Comparison of ENCODE assay signal across 18 cellular contexts in genomic region chr3:127539366-127540060, GRCh38. TPM values are rescaled to one million over a fixed set of nuclear protein-coding genes. Genes with fewer than 3 reads are reported as not detected.
DNase-seq lines count a peak whose midpoint lies in the region; ATAC-seq, FAIRE-seq and TF ChIP-seq lines count a peak whose summit lies in the region.
"Had no signal": no experiment of that assay in that cellular context is flagged by ENCODE, and none has a peak within 500 bp of the region (broad histone marks: within the 10 kb centered on the region; RNA-seq: fewer than 3 reads in every experiment).

No MANE protein-coding gene starts in this region.

- no peak for TF ChIP-seq RAD21 in H1 (IDR thresholded peaks at IDR 0.05 in 1 of 2, conservative IDR thresholded peaks at IDR 0.05 in 1 of 2; ENCODE audit: low read depth in 2 of 2, low read length in 2 of 2)

- H3K36me3 Mint-ChIP-seq in activated CD8-positive, alpha-beta T cell treated with anti-CD3 and anti-CD28 coated beads for 36 hours (ENCODE audit: low read depth), result no peaks in the 10 kb centered on the region
- no peaks in the 10 kb centered on the region for H3K36me3 Mint-ChIP-seq in naive thymus-derived CD4-positive, alpha-beta T cell

- no peak for FAIRE-seq in H1 (lab: Jason Lieb, UNC)
- FAIRE-seq: A204.1, D721Med, GM12891, GM19239 had no signal

- H2BK5ac ChIP-seq in H1 (ENCODE audit: low read depth, low read length), result no peak overlapping the region

- no peak for ATAC-seq in activated CD8-positive, alpha-beta T cell treated with anti-CD3 and anti-CD28 coated beads for 36 hours
- ATAC-seq in naive thymus-derived CD4-positive, alpha-beta T cell, result no peak
- ATAC-seq: GM23338, HCT116 had no signal

- no peak overlapping the region for H3K4ac ChIP-seq in H1 (replicated peaks; ENCODE audit: insufficient read length, low read depth, low read length)

- H2AFZ ChIP-seq in H1 (ENCODE audit: low read length), result no peak overlapping the region
- H2AFZ ChIP-seq: GM23338 had no signal

- H2AK5ac ChIP-seq in H1 (ENCODE audit: low read depth, low read length), result no peak overlapping the region

- H3K23ac ChIP-seq in H1 (ENCODE audit: insufficient read length), result no peak overlapping the region

- CTCF ChIA-PET in HEK293 (lab: Yijun Ruan, JAX) (interaction anchor here (0.7 kb wide), 1 partner anchor 172 kb away, joined by 4 read pairs; no protein-coding TSS in a partner anchor), H1 (lab: Charles Lee; ENCODE audit: partially characterized antibody) (interaction anchor here (0.8 to 5.4 kb wide), 5 partner anchors 8 to 66 kb away, joined by 3 to 33 read pairs (median 4); no protein-coding TSS in a partner anchor)
- CTCF ChIA-PET in activated CD8-positive, alpha-beta T cell treated with anti-CD3 and anti-CD28 coated beads for 36 hours (lab: Charles Lee), result interaction anchor here (0.8 to 4.7 kb wide), 2 partner anchors 8 to 9 kb away, joined by 3 to 27 read pairs; no protein-coding TSS in a partner anchor
- CTCF ChIA-PET in naive thymus-derived CD4-positive, alpha-beta T cell (lab: Charles Lee), result no interaction called here

- TF ChIP-seq POLR2A in H1 (IDR thresholded peaks at IDR 0.05; ENCODE audit: control extremely low read depth in 1 of 2, low read depth in 2 of 2, low read length in 2 of 2), result no peak

- H3K9me3 Mint-ChIP-seq in activated CD8-positive, alpha-beta T cell treated with anti-CD3 and anti-CD28 coated beads for 36 hours, result no peaks in the 10 kb centered on the region
- no peaks in the 10 kb centered on the region for H3K9me3 Mint-ChIP-seq in naive thymus-derived CD4-positive, alpha-beta T cell
- H3K9me3 Mint-ChIP-seq: CD4-positive, alpha-beta T cell; GM23338 had no signal

- H3K27ac ChIP-seq in BLaER1 (no peak overlapping the region), HEK293 (ENCODE audit: extremely low read depth, low read depth, low read length) (no peak overlapping the region), H1 (ENCODE audit: low read depth, low read length) (no peak overlapping the region)
- no peak overlapping the region for H3K27ac ChIP-seq in naive thymus-derived CD4-positive, alpha-beta T cell (ENCODE audit: low read depth, low read length)
- H3K27ac ChIP-seq: C4-2B had no signal

- no peaks in the 10 kb centered on the region for H3K79me2 ChIP-seq in H1 (ENCODE audit: control insufficient read depth in 1 of 2, insufficient read depth in 2 of 2, low read length in 2 of 2)

- no peak for TF ChIP-seq EP300 in H1 (IDR thresholded peaks at IDR 0.05; ENCODE audit: borderline replicate concordance in 1 of 2, low read depth in 2 of 2, low read length in 2 of 2)

- no peak overlapping the region for H3K9ac ChIP-seq in BLaER1
- H3K9ac ChIP-seq in H1 (replicated peaks in 1 of 4; ENCODE audit: extremely low read depth in 1 of 4, low read depth in 3 of 4, low read length in 3 of 4), result no peak overlapping the region

- no peak overlapping the region for H2BK120ac ChIP-seq in H1 (replicated peaks; ENCODE audit: low read depth, low read length)

- H3K4me1 ChIP-seq in BLaER1, result peaks cover 62% of the 10 kb centered on the region
- H3K4me1 ChIP-seq in HEK293 (ENCODE audit: control insufficient read depth, insufficient read depth, low read length), result no peaks in the 10 kb centered on the region
- H3K4me1 ChIP-seq in H1 (replicated peaks in 1 of 4; ENCODE audit: control insufficient read depth in 3 of 4, insufficient read depth in 4 of 4, low read length in 3 of 4), result peaks cover 0 to 18% (median 10%) of the 10 kb centered on the region in 4 experiments; a peak in 6 of 7 replicates
- H3K4me1 ChIP-seq in naive thymus-derived CD4-positive, alpha-beta T cell (ENCODE audit: control insufficient read depth in 2 of 2, insufficient read depth in 2 of 2, low read length in 2 of 2), result no peaks in the 10 kb centered on the region

- POLR2A ChIA-PET in HEK293 (lab: Yijun Ruan, JAX) (no interaction called here), H1 (lab: Charles Lee; ENCODE audit: partially characterized antibody) (no interaction called here)
- POLR2A ChIA-PET in activated CD8-positive, alpha-beta T cell treated with anti-CD3 and anti-CD28 coated beads for 36 hours (lab: Charles Lee), result interaction anchor here (0.6 kb wide), 1 partner anchor 967 kb away, joined by 3 read pairs; no protein-coding TSS in a partner anchor
- POLR2A ChIA-PET in naive thymus-derived CD4-positive, alpha-beta T cell (lab: Charles Lee), result no interaction called here

- H3K36me3 ChIP-seq in BLaER1, result no peaks in the 10 kb centered on the region
- H3K36me3 ChIP-seq in HEK293 (ENCODE audit: control insufficient read depth in 2 of 2, insufficient read depth in 1 of 2, low read length in 2 of 2), result no peaks in the 10 kb centered on the region
- H3K36me3 ChIP-seq in H1 (ENCODE audit: control insufficient read depth in 2 of 4, insufficient read depth in 4 of 4, low read length in 3 of 4), result no peaks in the 10 kb centered on the region
- H3K36me3 ChIP-seq in naive thymus-derived CD4-positive, alpha-beta T cell (ENCODE audit: control insufficient read depth in 2 of 3, insufficient read depth in 3 of 3, low read length in 3 of 3), result no peaks in the 10 kb centered on the region
- H3K36me3 ChIP-seq: BE2C had no signal

- H3K9me3 ChIP-seq in BLaER1 (no peaks in the 10 kb centered on the region), HEK293 (ENCODE audit: control insufficient read depth, insufficient read depth, low read depth, low read length) (no peaks in the 10 kb centered on the region), H1 (ENCODE audit: insufficient read depth in 2 of 2, low read depth in 1 of 2, low read length in 1 of 2) (no peaks in the 10 kb centered on the region)
- H3K9me3 ChIP-seq in naive thymus-derived CD4-positive, alpha-beta T cell (ENCODE audit: control insufficient read depth in 2 of 3, low read length in 3 of 3), result no peaks in the 10 kb centered on the region
- H3K9me3 ChIP-seq: BE2C, Caco-2 had no signal

- H3K4me3 ChIP-seq in BLaER1 (no peak overlapping the region), HEK293 (ENCODE audit: low read depth, low read length) (no peak overlapping the region), H1 (ENCODE audit: extremely low read depth in 1 of 4, insufficient read depth in 2 of 4, low read depth in 3 of 4, low read length in 4 of 4) (no peak overlapping the region)
- H3K4me3 ChIP-seq in naive thymus-derived CD4-positive, alpha-beta T cell (ENCODE audit: low read length), result no peak overlapping the region
- H3K4me3 ChIP-seq: GM23338 had no signal

- H4K20me1 ChIP-seq in BLaER1 (no peaks in the 10 kb centered on the region), H1 (replicated peaks in 1 of 2; ENCODE audit: control insufficient read depth in 1 of 2, insufficient read depth in 2 of 2, low read length in 2 of 2) (no peaks in the 10 kb centered on the region)

- no peaks in the 10 kb centered on the region for H3K27me3 ChIP-seq in BLaER1
- no peaks in the 10 kb centered on the region for H3K27me3 ChIP-seq in H1 (replicated peaks in 1 of 4; ENCODE audit: control insufficient read depth in 3 of 4, extremely low read depth in 1 of 4, insufficient read depth in 3 of 4, low read length in 3 of 4)
- no peaks in the 10 kb centered on the region for H3K27me3 ChIP-seq in naive thymus-derived CD4-positive, alpha-beta T cell (ENCODE audit: control insufficient read depth in 2 of 2, insufficient read depth in 2 of 2, low read length in 2 of 2)
- H3K27me3 ChIP-seq: BE2C had no signal

- DNase-seq in H1 (ENCODE audit: low read depth in 1 of 2, low spot score in 2 of 2) (no peak), posterior vena cava (ENCODE audit: low spot score) (peak; percentile 62)
- no peak for DNase-seq in activated CD8-positive, alpha-beta T cell treated with anti-CD3 and anti-CD28 coated beads for 36 hours
- DNase-seq in naive thymus-derived CD4-positive, alpha-beta T cell, result no peak
- DNase-seq: ACHN; BE2C; Caco-2; CD4-positive, alpha-beta T cell; H7 had no signal

- H3K4me2 ChIP-seq in BLaER1, result peak overlapping the region; percentile 45
- H3K4me2 ChIP-seq in H1 (ENCODE audit: insufficient read depth in 1 of 2, low read depth in 2 of 2, low read length in 2 of 2), result no peak overlapping the region
- H3K4me2 ChIP-seq: GM23338 had no signal

- no peak overlapping the region for H3K18ac ChIP-seq in H1 (ENCODE audit: extremely low read depth, low read length)

- no peaks in the 10 kb centered on the region for H3K79me1 ChIP-seq in H1 (ENCODE audit: low read depth, low read length)

- no peak overlapping the region for H2BK15ac ChIP-seq in H1 (ENCODE audit: low read length)

- no peak overlapping the region for H4K5ac ChIP-seq in H1 (ENCODE audit: insufficient read length, low read depth, low read length)

- H3K4me3 Mint-ChIP-seq in activated CD8-positive, alpha-beta T cell treated with anti-CD3 and anti-CD28 coated beads for 36 hours, result no peak overlapping the region
- H3K4me3 Mint-ChIP-seq in naive thymus-derived CD4-positive, alpha-beta T cell, result no peak overlapping the region
- H3K4me3 Mint-ChIP-seq: CD4-positive, alpha-beta T cell; GM23338 had no signal

- 89% methylated on average over 15 of the region's 17 CpGs; no CpG with 5 or more reads in 1 of the 2 experiments for WGBS in H1 (ENCODE audit: extremely low coverage in 1 of 2, insufficient coverage in 1 of 2, insufficient read length in 1 of 2, insufficient replicate concordance in 2 of 2, low coverage in 1 of 2, low lambda C conversion rate in 2 of 2, missing lambda C conversion rate in 1 of 2), 2 experiments

- H4K91ac ChIP-seq in H1 (replicated peaks; ENCODE audit: insufficient read length, low read length), result no peak overlapping the region

- H3K14ac ChIP-seq in H1 (ENCODE audit: insufficient read length), result no peak overlapping the region

- no peaks in the 10 kb centered on the region for H3K23me2 ChIP-seq in H1 (ENCODE audit: low read depth, low read length)

- peak overlapping the region; percentile 32; the same call in 1 of the 2 replicates for H4K8ac ChIP-seq in H1 (ENCODE audit: extremely low read depth, insufficient read depth, low read length)

- peaks cover 5% of the 10 kb centered on the region for H3K27me3 Mint-ChIP-seq in activated CD8-positive, alpha-beta T cell treated with anti-CD3 and anti-CD28 coated beads for 36 hours
- H3K27me3 Mint-ChIP-seq in naive thymus-derived CD4-positive, alpha-beta T cell, result peaks cover 0 to 13% (median 7%) of the 10 kb centered on the region in 5 donors
- H3K27me3 Mint-ChIP-seq: CD4-positive, alpha-beta T cell had no signal

- H2BK20ac ChIP-seq in H1 (ENCODE audit: low read length), result no peak overlapping the region

- peaks cover 4% of the 10 kb centered on the region for H3K4me1 Mint-ChIP-seq in activated CD8-positive, alpha-beta T cell treated with anti-CD3 and anti-CD28 coated beads for 36 hours (ENCODE audit: low read depth)
- peaks cover 0 to 10% (median 7%) of the 10 kb centered on the region in 7 donors for H3K4me1 Mint-ChIP-seq in naive thymus-derived CD4-positive, alpha-beta T cell

- H3K27ac Mint-ChIP-seq in activated CD8-positive, alpha-beta T cell treated with anti-CD3 and anti-CD28 coated beads for 36 hours, result no peak overlapping the region
- H3K27ac Mint-ChIP-seq in naive thymus-derived CD4-positive, alpha-beta T cell, result no peak overlapping the region
- H3K27ac Mint-ChIP-seq: CD4-positive, alpha-beta T cell; GM23338 had no signal

- intact Hi-C loops in posterior vena cava (cut with DNase I), result loop anchor here in 1 of 2 donors (10.0 kb wide), 1 partner anchor 1015 kb away; the partner anchor contains the start of gene CHST13
- intact Hi-C loops in activated CD8-positive, alpha-beta T cell treated with anti-CD3 and anti-CD28 coated beads for 36 hours (cut with micrococcal nuclease), result loop anchor here (5.0 kb wide), 1 partner anchor 862 kb away; no protein-coding TSS in a partner anchor
- intact Hi-C loops in naive thymus-derived CD4-positive, alpha-beta T cell (cut with micrococcal nuclease), result loop anchor here in 1 of 2 donors (10.0 kb wide), 1 partner anchor 1405 kb away; no protein-coding TSS in a partner anchor

- H2BK12ac ChIP-seq in H1 (ENCODE audit: low read depth, low read length), result 0 out of 2 replicates have a peak overlapping the region, but pooled peaks have one; percentile 10

- H3K56ac ChIP-seq in H1 (replicated peaks; ENCODE audit: insufficient read length, low read depth, low read length), result no peak overlapping the region

- TF ChIP-seq CTCF in HEK293 (tag by site-specific recombination; IDR thresholded peaks at IDR 0.05) (no peak), H1 (IDR thresholded peaks at IDR 0.05; ENCODE audit: control extremely low read depth in 1 of 3, insufficient read depth in 1 of 3, low read depth in 1 of 3, low read length in 3 of 3) (no peak)
- TF ChIP-seq CTCF in activated CD8-positive, alpha-beta T cell treated with anti-CD3 and anti-CD28 coated beads for 36 hours (IDR thresholded peaks at IDR 0.05), result no peak

RNA-seq across cellular contexts. Expression of gene TPRA1, which starts 51.0 kb away (rescaled TPM):
- 17.9 and 18.8 TPM in 2 replicates for total RNA-seq in H1 (2021; fragmentation: NEBNext Ultra II Directional; extraction: Animal tissue kit (Norgen Biotek cat#: 25700))
- polyA plus RNA-seq in H1 (2011; rRNA removed), result 38.5 and 40.4 TPM in 2 replicates
- 26.2 TPM for polyA plus RNA-seq in H1 (2011; cell fraction: cytosol; rRNA removed)
- 44.8 TPM for polyA plus RNA-seq in H1 (2011; cell fraction: nucleus; rRNA removed)
- 13.6 to 21.6 TPM (median 19.1 TPM) in 4 replicates for polyA plus RNA-seq in H1 (2012, experiment 1 of 2)
- polyA plus RNA-seq in H1 (2012, experiment 2 of 2), result 22.5 TPM
- 16.6 TPM for polyA plus RNA-seq in H1 (2013, experiment 1 of 2)
- polyA plus RNA-seq in H1 (2013, experiment 2 of 2), result 17.0 TPM
- 17.8 and 25.6 TPM in 2 replicates for polyA minus RNA-seq in H1 (2011; rRNA and poly(A)+ RNA removed)
- 13.9 TPM for polyA minus RNA-seq in H1 (2011; cell fraction: cytosol; rRNA and poly(A)+ RNA removed)
- polyA minus RNA-seq in H1 (2011; cell fraction: nucleus; rRNA and poly(A)+ RNA removed), result 13.7 TPM
- total RNA-seq in posterior vena cava, result 10 to 100 TPM; 21.4 to 22.8 TPM
- 10 to 100 TPM; 26.6 to 28.0 TPM for total RNA-seq in activated CD8-positive, alpha-beta T cell treated with anti-CD3 and anti-CD28 coated beads for 36 hours
- total RNA-seq in naive thymus-derived CD4-positive, alpha-beta T cell, result 10 to 100 TPM; 13.6 to 30.6 (median 24.5) TPM
- polyA plus RNA-seq in naive thymus-derived CD4-positive, alpha-beta T cell, result 10 to 100 TPM; 15.5 to 33.8 TPM

RNA-seq across cellular contexts. Expression of gene MCM2, which starts 58.7 kb away (rescaled TPM):
- total RNA-seq in H1 (2021; fragmentation: NEBNext Ultra II Directional; extraction: Animal tissue kit (Norgen Biotek cat#: 25700)), result 147 and 152 TPM in 2 replicates
- polyA plus RNA-seq in H1 (2011; rRNA removed), result 198 and 219 TPM in 2 replicates
- polyA plus RNA-seq in H1 (2011; cell fraction: cytosol; rRNA removed), result 192 TPM
- 281 TPM for polyA plus RNA-seq in H1 (2011; cell fraction: nucleus; rRNA removed)
- 113 to 163 TPM (median 157 TPM) in 4 replicates for polyA plus RNA-seq in H1 (2012, experiment 1 of 2)
- polyA plus RNA-seq in H1 (2012, experiment 2 of 2), result 121 TPM
- polyA plus RNA-seq in H1 (2013, experiment 1 of 2), result 66.3 TPM
- 61.3 TPM for polyA plus RNA-seq in H1 (2013, experiment 2 of 2)
- polyA minus RNA-seq in H1 (2011; rRNA and poly(A)+ RNA removed), result 251 and 304 TPM in 2 replicates
- polyA minus RNA-seq in H1 (2011; cell fraction: cytosol; rRNA and poly(A)+ RNA removed), result 156 TPM
- 124 TPM for polyA minus RNA-seq in H1 (2011; cell fraction: nucleus; rRNA and poly(A)+ RNA removed)
- 1 to 10 TPM; 4.0 to 5.6 TPM for total RNA-seq in posterior vena cava
- total RNA-seq in activated CD8-positive, alpha-beta T cell treated with anti-CD3 and anti-CD28 coated beads for 36 hours, result 100 to 1,000 TPM; 289 to 302 TPM
- 100 to 1,000 TPM in 1 of 5 experiments, 10 to 100 TPM in 3, 1 to 10 TPM in 1; 8.8 to 126 (median 11.3) TPM for total RNA-seq in naive thymus-derived CD4-positive, alpha-beta T cell
- 10 to 100 TPM; 11.5 to 14.5 TPM for polyA plus RNA-seq in naive thymus-derived CD4-positive, alpha-beta T cell
